ENCODE assay signal across 8 cellular contexts in genomic region chr16:28974437-28975157, GRCh38. TPM values are rescaled to one million over a fixed set of nuclear protein-coding genes. Genes with fewer than 3 reads are reported as not detected.
DNase-seq lines count a peak whose midpoint lies in the region; ATAC-seq, FAIRE-seq and TF ChIP-seq lines count a peak whose summit lies in the region.

SPNS1 (plus strand) TSS chr16:28974778; CDS start chr16:28975152, 374 bp downstream.

- H3K4me2 ChIP-seq in astrocyte (ENCODE audit: low read length): peak within 1 kb of the TSS; percentile 99

- peak within 1 kb of the TSS; percentile 100 for H2AFZ ChIP-seq in astrocyte (ENCODE audit: low read depth, low read length)

- H3K27me3 Mint-ChIP-seq in astrocyte (ENCODE audit: low read depth, unreplicated experiment): no peaks in the 10 kb centered on the region

- WGBS in aorta, 2 donors: 0% methylated on average over 50 to 60 of the region's 60 CpGs

- H3K79me2 ChIP-seq in astrocyte (ENCODE audit: insufficient read depth, low read length): peaks cover 32% of the 10 kb centered on the region

- H3K4me3 Mint-ChIP-seq in astrocyte (ENCODE audit: unreplicated experiment): peak within 1 kb of the TSS; percentile 91

- H3K9ac ChIP-seq in astrocyte (ENCODE audit: low read length) (peak within 1 kb of the TSS; percentile 96), rectal smooth muscle tissue (ENCODE audit: low read length) (peak within 1 kb of the TSS; percentile 94)

- no peaks in the 10 kb centered on the region for H3K9me3 Mint-ChIP-seq in astrocyte (ENCODE audit: unreplicated experiment)

- no peaks in the 10 kb centered on the region for H3K9me3 ChIP-seq in astrocyte (ENCODE audit: insufficient read depth, low read depth, low read length)
- no peaks in the 10 kb centered on the region for H3K9me3 ChIP-seq in aorta (ENCODE audit: control insufficient read depth, low read length)

- intact Hi-C loops in aorta (cut with DNase I): no loop called here

- FAIRE-seq in astrocyte (lab: Jason Lieb, UNC): no peak

- no peak for TF ChIP-seq CTCF in astrocyte (IDR thresholded peaks at IDR 0.05; ENCODE audit: insufficient read depth, low read depth, low read length)

- ATAC-seq in GM18498 (IDR thresholded peaks at IDR 0.05; ENCODE audit: unreplicated experiment): peak; percentile 88
- peak; percentile 96 for ATAC-seq in HG02970 (IDR thresholded peaks at IDR 0.05; ENCODE audit: low FRiP score, unreplicated experiment)
- ATAC-seq in aorta (ENCODE audit: low FRiP score): peak; percentile 97

- DNase-seq in NCI-H2029 (lab: John Stamatoyannopoulos, UW) (peak; percentile 91), T-helper 22 cell (ENCODE audit: low read depth) (peak; percentile 82), astrocyte (ENCODE audit: low read depth) (peak; percentile 93), hepatic stellate cell (ENCODE audit: low spot score) (peak; percentile 99), aorta (peak; percentile 99)

- H3K4me1 Mint-ChIP-seq in astrocyte (ENCODE audit: low read depth, unreplicated experiment): peaks cover 6% of the 10 kb centered on the region

- H3K27ac Mint-ChIP-seq in astrocyte (ENCODE audit: unreplicated experiment): peak within 1 kb of the TSS; percentile 96

- peaks cover 5% of the 10 kb centered on the region for H3K36me3 ChIP-seq in astrocyte (ENCODE audit: insufficient read depth, low read length)
- peaks cover 7% of the 10 kb centered on the region for H3K36me3 ChIP-seq in rectal smooth muscle tissue (ENCODE audit: control insufficient read depth, insufficient read depth, low read length)
- H3K36me3 ChIP-seq in aorta (ENCODE audit: control insufficient read depth in 1 of 2, insufficient read depth in 2 of 2, low read length in 1 of 2): no peaks in the 10 kb centered on the region

- H3K36me3 Mint-ChIP-seq in astrocyte (ENCODE audit: low read depth, unreplicated experiment): peaks cover 6% of the 10 kb centered on the region

- H3K4me3 ChIP-seq in astrocyte (ENCODE audit: insufficient read depth, low read depth, low read length): peak within 1 kb of the TSS; percentile 98
- peak within 1 kb of the TSS; percentile 100 for H3K4me3 ChIP-seq in rectal smooth muscle tissue (ENCODE audit: low read length)
- peak within 1 kb of the TSS; percentile 62 to 63 for H3K4me3 ChIP-seq in aorta (ENCODE audit: low read length in 2 of 2)

- H4K20me1 ChIP-seq in astrocyte (ENCODE audit: insufficient read depth, low read length): peaks cover 11% of the 10 kb centered on the region

- peaks cover 14% of the 10 kb centered on the region for H3K4me1 ChIP-seq in astrocyte (ENCODE audit: insufficient read depth, low read length)
- peaks cover 5% of the 10 kb centered on the region for H3K4me1 ChIP-seq in rectal smooth muscle tissue (ENCODE audit: control insufficient read depth, insufficient read depth, low read length)
- no peaks in the 10 kb centered on the region for H3K4me1 ChIP-seq in aorta (ENCODE audit: control insufficient read depth in 1 of 2, insufficient read depth in 2 of 2, low read length in 2 of 2)

- peak within 1 kb of the TSS; percentile 97 for H3K27ac ChIP-seq in astrocyte (ENCODE audit: low read depth, low read length)
- H3K27ac ChIP-seq in rectal smooth muscle tissue (ENCODE audit: low read depth, low read length): peak within 1 kb of the TSS; percentile 74
- peak within 1 kb of the TSS in 1 of 2 donors; percentile 28 for H3K27ac ChIP-seq in aorta (ENCODE audit: low read depth in 1 of 2, low read length in 2 of 2)

- H3K27me3 ChIP-seq in astrocyte (ENCODE audit: insufficient read depth, low read length) (no peaks in the 10 kb centered on the region), rectal smooth muscle tissue (ENCODE audit: control insufficient read depth, insufficient read depth, low read length) (no peaks in the 10 kb centered on the region), aorta (ENCODE audit: control insufficient read depth in 1 of 2, insufficient read depth in 2 of 2, low read length in 1 of 2) (no peaks in the 10 kb centered on the region)

RNA-seq across cellular contexts. Expression of gene SPNS1, which starts in this region (rescaled TPM):
- 57.8 and 65.8 TPM in 2 replicates for total RNA-seq in astrocyte
- total RNA-seq in aorta: 10 to 100 TPM; 20.9 to 25.1 TPM
- polyA plus RNA-seq in aorta: 100 to 1,000 TPM in 1 of 2 donors, 10 to 100 TPM in 1; 11.8 to 112 TPM
